In genomic region chr10:63628526-63629362, GRCh38 we compare ENCODE assay signal across 8 cellular contexts.
DNase-seq lines count a peak whose midpoint lies in the region; ATAC-seq and TF ChIP-seq lines count a peak whose summit lies in the region.

No MANE protein-coding gene starts in this region.

- H3K4me3 ChIP-seq in ascending aorta (peak overlapping the region; percentile 67 to 70), right atrium auricular region (peak overlapping the region; percentile 59 to 62)

- intact Hi-C loops in ascending aorta (cut with DNase I) (loop anchor here (2.0 to 5.0 kb wide), 3 partner anchors 41 to 411 kb away; partner anchors contain the start of gene JMJD1C), posterior vena cava (cut with DNase I) (no loop called here)

- no peaks in the 10 kb centered on the region for H3K27me3 ChIP-seq in ascending aorta
- H3K27me3 ChIP-seq in right atrium auricular region: no peaks in the 10 kb centered on the region

- H3K36me3 ChIP-seq in ascending aorta: no peaks in the 10 kb centered on the region
- no peaks in the 10 kb centered on the region for H3K36me3 ChIP-seq in right atrium auricular region

- no peaks in the 10 kb centered on the region for H3K9me3 ChIP-seq in ascending aorta
- H3K9me3 ChIP-seq in right atrium auricular region: no peaks in the 10 kb centered on the region

- TF ChIP-seq CTCF in ascending aorta (IDR thresholded peaks at IDR 0.05) (no peak), right atrium auricular region (IDR thresholded peaks at IDR 0.05) (no peak)

- DNase-seq in DMS53 (lab: John Stamatoyannopoulos, UW): peak; percentile 82
- DNase-seq in NCI-H69 (lab: John Stamatoyannopoulos, UW): peak; percentile 97
- peak in 1 of 2 donors; percentile 77 for DNase-seq in ascending aorta (ENCODE audit: low spot score in 2 of 2)
- peak; percentile 77 for DNase-seq in right atrium auricular region (ENCODE audit: low spot score)
- peak; percentile 79 for DNase-seq in posterior vena cava (ENCODE audit: low spot score)
- DNase-seq in activated gamma-delta T cell treated with Interleukin-2 at 50 U/mL for 16 hours: no peak

- peaks cover 0 to 20% of the 10 kb centered on the region in 2 donors for H3K4me1 ChIP-seq in ascending aorta
- peaks cover 0 to 26% of the 10 kb centered on the region in 2 donors for H3K4me1 ChIP-seq in right atrium auricular region

- ATAC-seq in GM19463 (IDR thresholded peaks at IDR 0.05; ENCODE audit: unreplicated experiment): peak; percentile 26
- peak; percentile 19 for ATAC-seq in HG03520 (IDR thresholded peaks at IDR 0.05; ENCODE audit: unreplicated experiment)

- H3K27ac ChIP-seq in ascending aorta (peak overlapping the region; percentile 85 to 90), right atrium auricular region (peak overlapping the region; percentile 98 to 99)
